ENCODE assay signal across 11 cellular contexts in genomic region chr11:46920709-46921108, GRCh38.
A peak's percentile ranks its signal among the peaks of the same experiment; 100 is the strongest.
DNase-seq lines count a peak whose midpoint lies in the region; ATAC-seq lines count a peak whose summit lies in the region.
"Had no signal": no experiment of that assay in that cellular context is flagged by ENCODE, and none has a peak within 500 bp of the region (broad histone marks: within the 10 kb centered on the region; RNA-seq: fewer than 3 reads in every experiment).

No MANE protein-coding gene starts in this region.

- DNase-seq in GOT3 (lab: John Stamatoyannopoulos, UW) (peak; percentile 39), brain pericyte (ENCODE audit: low read depth, low spot score) (peak; percentile 94), iris pigment epithelial cell (ENCODE audit: low read depth) (peak; percentile 94), smooth muscle cell of the brain vasculature (ENCODE audit: low read depth, low spot score) (peak; percentile 96), globus pallidus (ENCODE audit: low spot score) (no peak), NCI-H1694 treated with DMSO at 0.1 percent for 48 hours (lab: John Stamatoyannopoulos, UW) (no peak)
- DNase-seq: H7, NCI-H1105, pancreas had no signal

- ATAC-seq in HG03571 (IDR thresholded peaks at IDR 0.05; ENCODE audit: unreplicated experiment) (no peak), HG03025 (IDR thresholded peaks at IDR 0.05; ENCODE audit: low FRiP score, unreplicated experiment) (no peak)

Comparison
In these comparisons a context has a peak if more than half of its experiments do, and no peak if none do; other contexts are left out.
1. DNase-seq: peak in GOT3 (single experiment), brain pericyte (single experiment), iris pigment epithelial cell (single experiment) and smooth muscle cell of the brain vasculature (single experiment); none in globus pallidus (single experiment) and NCI-H1694 treated with DMSO at 0.1 percent for 48 hours (single experiment).